In the genomic region with DNA sequence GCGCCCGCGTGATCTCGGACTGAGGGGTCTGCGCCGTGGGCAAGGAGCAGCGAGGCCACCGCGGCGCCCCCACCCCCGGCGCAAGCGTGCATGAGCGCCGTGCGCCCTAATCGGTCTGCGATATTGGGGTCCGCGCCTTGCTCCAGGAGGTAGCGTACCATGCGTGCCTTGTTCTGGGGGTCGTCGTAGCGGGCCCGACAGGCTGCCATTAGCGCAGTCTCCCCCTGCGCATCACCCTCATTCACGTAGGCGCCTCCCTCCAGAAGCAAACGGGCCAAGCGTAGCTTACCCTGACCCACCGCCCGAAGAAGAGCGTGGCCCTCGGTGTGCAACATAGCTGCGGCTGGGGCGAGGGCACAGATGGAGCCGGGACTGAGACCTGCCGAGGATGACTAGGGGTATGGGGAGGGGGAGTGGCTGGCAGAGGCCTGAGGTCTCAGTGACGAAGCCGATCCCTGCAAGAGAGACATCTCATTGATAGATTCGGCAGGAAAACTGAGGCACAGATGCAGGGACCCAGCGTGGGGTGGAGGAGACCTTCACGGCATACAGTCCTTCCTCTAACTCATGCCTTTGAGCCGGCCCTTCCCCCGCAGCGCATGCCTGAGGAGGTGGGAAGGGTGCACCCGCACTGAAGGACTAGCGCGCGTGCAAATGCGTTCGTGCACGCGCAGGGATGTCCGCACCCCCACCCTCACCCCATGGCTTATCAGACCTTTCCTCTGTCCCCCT, we compare ENCODE assay signal across 9 cellular contexts. TPM values are rescaled to one million over a fixed set of nuclear protein-coding genes. Genes with fewer than 3 reads are reported as not detected.
A peak's percentile ranks its signal among the peaks of the same experiment; 100 is the strongest.
DNase-seq lines count a peak whose midpoint lies in the region; ATAC-seq and TF ChIP-seq lines count a peak whose summit lies in the region.
"Had no signal": no experiment of that assay in that cellular context is flagged by ENCODE, and none has a peak within 500 bp of the region (broad histone marks: within the 10 kb centered on the region; RNA-seq: fewer than 3 reads in every experiment).

No MANE protein-coding gene starts in this region.

- H3F3A ChIP-seq in smooth muscle cell (ENCODE audit: low read depth), result peaks cover 7% of the 10 kb centered on the region

- H2AFZ ChIP-seq in smooth muscle cell (ENCODE audit: low read depth), result peak overlapping the region; percentile 32

- no peak for ATAC-seq in HG02885 (IDR thresholded peaks at IDR 0.05; ENCODE audit: poor library complexity, unreplicated experiment)

- DNase-seq in NCI-H1092 treated with DMSO at 0.1 percent for 48 hours (lab: John Stamatoyannopoulos, UW) (peak; percentile 25), NCI-H1092 (lab: John Stamatoyannopoulos, UW) (no peak), astrocyte of the hippocampus (ENCODE audit: low read depth, low spot score) (peak; percentile 49), smooth muscle cell (lab: John Stamatoyannopoulos, UW; ENCODE audit: unreplicated experiment) (peak; percentile 24), SKM-1 (lab: John Stamatoyannopoulos, UW; ENCODE audit: unreplicated experiment) (no peak)

- no peak overlapping the region for H3K27ac ChIP-seq in smooth muscle cell (ENCODE audit: low read depth)
- H3K27ac ChIP-seq: C4-2B had no signal

- WGBS in smooth muscle cell (ENCODE audit: low lambda C conversion rate), result 2% methylated on average over 54 of the region's 57 CpGs

- H3K36me3 ChIP-seq in smooth muscle cell (ENCODE audit: low read depth), result no peaks in the 10 kb centered on the region

- peak overlapping the region; percentile 41 for H3K9ac ChIP-seq in smooth muscle cell (ENCODE audit: low read depth)

- H4K20me1 ChIP-seq in smooth muscle cell (ENCODE audit: low read depth), result no peaks in the 10 kb centered on the region

- H3K27me3 ChIP-seq in smooth muscle cell (ENCODE audit: low read depth), result no peaks in the 10 kb centered on the region

- H3K79me2 ChIP-seq in smooth muscle cell (ENCODE audit: low read depth), result peaks cover 6% of the 10 kb centered on the region

- peaks cover 31% of the 10 kb centered on the region for H3K4me1 ChIP-seq in smooth muscle cell (ENCODE audit: low read depth)

- TF ChIP-seq POLR2A in Raji (IDR thresholded peaks at IDR 0.05; ENCODE audit: insufficient read depth, low read depth, low read length), result peak; percentile 51; the same call in 1 of the 2 replicates

- no peak for TF ChIP-seq CTCF in smooth muscle cell (IDR thresholded peaks at IDR 0.05; ENCODE audit: borderline replicate concordance, insufficient read depth, poor library complexity, severe bottlenecking)

- H3K4me3 ChIP-seq in iPS-18c (ENCODE audit: insufficient read depth, low read depth, low read length), result peak overlapping the region; percentile 74
- H3K4me3 ChIP-seq in smooth muscle cell, result peak overlapping the region; percentile 70

- H3K4me2 ChIP-seq in smooth muscle cell, result peak overlapping the region; percentile 91

- H3K9me3 ChIP-seq in iPS-18c (ENCODE audit: control insufficient read depth, insufficient read depth, low read length), result no peaks in the 10 kb centered on the region
- H3K9me3 ChIP-seq in smooth muscle cell (replicated peaks; ENCODE audit: low read depth), result no peaks in the 10 kb centered on the region

RNA-seq across cellular contexts. Expression of gene ANKRD34A, which starts 2.8 kb away (rescaled TPM):
- 0.36 and 0.49 TPM in 2 replicates for total RNA-seq in smooth muscle cell
- polyA plus RNA-seq in smooth muscle cell, result 1.3 and 2.4 TPM in 2 replicates

RNA-seq across cellular contexts. Expression of gene POLR3GL, which starts 2.9 kb away (rescaled TPM):
- total RNA-seq in smooth muscle cell, result 17.7 and 22.2 TPM in 2 replicates
- 26.4 and 33.6 TPM in 2 replicates for polyA plus RNA-seq in smooth muscle cell

RNA-seq across cellular contexts. Expression of gene LIX1L, which starts 3.8 kb away (rescaled TPM):
- 23.2 and 32.7 TPM in 2 replicates for total RNA-seq in smooth muscle cell
- 26.2 and 31.1 TPM in 2 replicates for polyA plus RNA-seq in smooth muscle cell

RNA-seq across cellular contexts. Expression of gene RBM8A, which starts 34.3 kb away (rescaled TPM):
- 143 and 144 TPM in 2 replicates for total RNA-seq in smooth muscle cell
- polyA plus RNA-seq in smooth muscle cell, result 195 and 211 TPM in 2 replicates

RNA-seq across cellular contexts. Expression of gene TXNIP, which starts 34.8 kb away (rescaled TPM):
- total RNA-seq in smooth muscle cell, result 365 and 384 TPM in 2 replicates
- 197 and 206 TPM in 2 replicates for polyA plus RNA-seq in smooth muscle cell

Comparison
In these comparisons a context has a peak if more than half of its experiments do, and no peak if none do; other contexts are left out.
1. DNase-seq: peak in NCI-H1092 treated with DMSO at 0.1 percent for 48 hours (single experiment), astrocyte of the hippocampus (single experiment) and smooth muscle cell (single experiment); none in NCI-H1092 (single experiment) and SKM-1 (single experiment).